8 cellular contexts compared by ENCODE assay signal in the genomic region with DNA sequence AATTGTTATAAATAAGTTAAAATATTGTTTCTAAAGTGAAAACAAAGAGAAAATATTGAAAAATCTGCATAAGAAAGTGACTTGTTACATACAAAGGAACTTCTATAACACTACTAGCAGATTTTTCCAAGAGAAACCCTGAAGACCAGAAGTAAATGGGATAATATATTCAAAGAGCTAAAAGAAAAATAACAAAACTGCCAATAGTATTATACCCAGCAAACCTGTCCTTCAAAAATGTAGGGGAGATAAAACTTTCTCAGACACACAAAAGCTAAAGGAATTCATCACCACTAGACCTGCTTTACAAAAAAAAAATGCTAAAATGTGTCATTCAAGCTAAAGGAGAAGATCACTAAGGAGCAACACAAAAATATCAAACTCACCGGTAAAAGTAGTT.
"Had no signal": no experiment of that assay in that cellular context is flagged by ENCODE, and none has a peak within 500 bp of the region (broad histone marks: within the 10 kb centered on the region; RNA-seq: fewer than 3 reads in every experiment).

No MANE protein-coding gene starts in this region.

- DNase-seq: GDM1, GF-D8 had no signal

- FAIRE-seq: G401.6, GM12878, GM12891, GM12892, GM18507, GM19239 had no signal

- H3K4me3 ChIP-seq: GM12878 had no signal

- ATAC-seq: GM12878 had no signal
